19 cellular contexts compared by ENCODE assay signal in the genomic region with DNA sequence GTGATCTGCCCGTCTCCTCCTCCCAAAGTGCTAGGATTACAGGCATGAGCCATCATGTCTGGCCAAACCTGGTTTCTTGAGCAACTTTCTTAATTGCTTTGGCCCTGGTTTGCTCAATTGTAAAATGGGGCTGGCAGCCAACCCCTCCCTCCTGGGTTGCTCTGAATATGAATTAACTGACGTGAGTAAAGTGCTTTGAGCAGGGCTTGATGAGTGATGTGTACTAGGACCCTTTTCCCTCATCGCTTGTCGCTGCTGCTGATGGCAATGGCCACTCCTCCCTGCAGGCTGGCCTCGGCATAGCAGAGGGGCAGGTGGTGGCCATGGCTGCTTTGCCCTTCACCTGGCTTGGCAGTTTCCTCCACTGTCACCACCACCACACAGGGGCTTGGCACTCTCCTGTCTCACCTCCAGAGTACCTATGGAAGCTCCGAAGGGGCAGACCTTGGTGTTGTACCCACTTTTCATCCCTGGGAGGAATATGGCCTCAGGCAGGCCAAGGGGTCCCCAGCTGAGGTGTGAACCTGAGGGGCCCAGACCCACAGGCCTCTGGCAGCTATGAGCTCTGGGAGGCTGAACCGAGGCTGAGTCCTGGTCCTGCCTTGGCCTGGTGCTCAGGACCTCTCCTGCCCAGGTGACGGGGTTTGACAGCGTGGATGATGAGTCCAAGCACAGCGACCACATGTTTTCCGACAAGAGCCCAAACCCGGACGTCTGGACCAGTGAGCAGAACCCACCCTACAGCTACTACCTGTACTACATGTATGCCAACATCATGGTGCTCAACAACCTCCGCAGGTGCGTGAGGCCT. TPM values are rescaled to one million over a fixed set of nuclear protein-coding genes. Genes with fewer than 3 reads are reported as not detected.
DNase-seq lines count a peak whose midpoint lies in the region; TF ChIP-seq lines count a peak whose summit lies in the region.
"Had no signal": no experiment of that assay in that cellular context is flagged by ENCODE, and none has a peak within 500 bp of the region (broad histone marks: within the 10 kb centered on the region; RNA-seq: fewer than 3 reads in every experiment).

No MANE protein-coding gene starts in this region.

- H3K27ac ChIP-seq in mammary epithelial cell (ENCODE audit: insufficient read depth, low read depth, low read length) (no peak overlapping the region), tibial artery (no peak overlapping the region), coronary artery (no peak overlapping the region), dorsolateral prefrontal cortex (peak overlapping the region in 13 of 59 donors; percentile 3 to 51 (median 15))
- H3K27ac ChIP-seq: neutrophil, SJCRH30, upper lobe of right lung had no signal

- peak; percentile 54 for DNase-seq in MCF 10A (ENCODE audit: unreplicated experiment)
- DNase-seq in mammary epithelial cell: no peak
- peak; percentile 8 for DNase-seq in adipocyte (ENCODE audit: low read depth)
- DNase-seq in iPS-NIHi7 (ENCODE audit: extremely low spot score): peak; percentile 8
- peak; percentile 66 to 67 for DNase-seq in tibial artery
- no peak for DNase-seq in AG08396 (ENCODE audit: low spot score)
- no peak for DNase-seq in coronary artery (ENCODE audit: low spot score)
- DNase-seq in dorsolateral prefrontal cortex: no peak
- DNase-seq: activated CD8-positive, alpha-beta T cell treated with anti-CD3 and anti-CD28 coated beads for 36 hours; HCEC 1CT; NCI-H2029 treated with DMSO at 0.1 percent for 48 hours; NCI-H510A; right cardiac atrium; SJCRH30; stimulated activated naive CD4-positive, alpha-beta T cell treated with Interleukin-2 at 50 U/mL for 16 hours; upper lobe of right lung had no signal

- WGBS in mammary epithelial cell (ENCODE audit: low coverage, missing lambda C conversion rate): 90% methylated on average over 15 of the region's 15 CpGs

- H3K9me3 Mint-ChIP-seq in MCF 10A (ENCODE audit: unreplicated experiment): no peaks in the 10 kb centered on the region
- H3K9me3 Mint-ChIP-seq: activated CD8-positive, alpha-beta T cell treated with anti-CD3 and anti-CD28 coated beads for 36 hours; T-helper 2 cell treated with Interferon-gamma antibody and Interleukin-4, amounts not matched to agents 5 μg/mL and 100 μg/mL, for 36 hours; WTC11 had no signal

- no peaks in the 10 kb centered on the region for H3K27me3 Mint-ChIP-seq in MCF 10A (ENCODE audit: insufficient read depth, unreplicated experiment)
- H3K27me3 Mint-ChIP-seq: activated CD8-positive, alpha-beta T cell treated with anti-CD3 and anti-CD28 coated beads for 36 hours had no signal

- no peak overlapping the region for H3K4me3 ChIP-seq in mammary epithelial cell (replicated peaks in 1 of 3; ENCODE audit: insufficient read depth in 1 of 3, low read depth in 2 of 3, low read length in 3 of 3)
- H3K4me3 ChIP-seq in adipocyte (ENCODE audit: low read length): no peak overlapping the region
- H3K4me3 ChIP-seq in tibial artery: no peak overlapping the region
- no peak overlapping the region for H3K4me3 ChIP-seq in coronary artery
- H3K4me3 ChIP-seq in dorsolateral prefrontal cortex: no peak overlapping the region
- H3K4me3 ChIP-seq: SJCRH30, upper lobe of right lung had no signal

- TF ChIP-seq CTCF in MCF 10A (IDR thresholded peaks at IDR 0.05; ENCODE audit: unreplicated experiment): no peak
- TF ChIP-seq CTCF in mammary epithelial cell (conservative IDR thresholded peaks at IDR 0.05 in 1 of 2, IDR thresholded peaks at IDR 0.05 in 1 of 2; ENCODE audit: extremely low read depth in 1 of 2, insufficient read depth in 1 of 2, low read depth in 1 of 2, low read length in 2 of 2): no peak
- no peak for TF ChIP-seq CTCF in tibial artery (IDR thresholded peaks at IDR 0.05)
- no peak for TF ChIP-seq CTCF in coronary artery (IDR thresholded peaks at IDR 0.05)
- TF ChIP-seq CTCF in dorsolateral prefrontal cortex (IDR thresholded peaks at IDR 0.05 in 54 of 56, conservative IDR thresholded peaks at IDR 0.05 in 2 of 56; ENCODE audit: low read depth in 1 of 56, partially characterized antibody in 56 of 56): no peak

- intact Hi-C loops in MCF 10A (cut with micrococcal nuclease) (no loop called here), mammary epithelial cell (cut with micrococcal nuclease) (no loop called here), tibial artery (cut with DNase I; ENCODE audit: low total_unique reads) (no loop called here), dorsolateral prefrontal cortex (cut with DNase I) (loop anchor here in 1 of 2 donors (5.0 kb wide), 1 partner anchor 82 kb away; no protein-coding TSS in a partner anchor)

- no peak overlapping the region for H3K27ac Mint-ChIP-seq in MCF 10A (ENCODE audit: low read depth, unreplicated experiment)
- H3K27ac Mint-ChIP-seq: activated CD8-positive, alpha-beta T cell treated with anti-CD3 and anti-CD28 coated beads for 36 hours; T-helper 2 cell treated with Interferon-gamma antibody and Interleukin-4, amounts not matched to agents 5 μg/mL and 100 μg/mL, for 36 hours had no signal

- in situ Hi-C loops in mammary epithelial cell (cut with MboI; ENCODE audit: low sequenced_read_pairs in 2 of 2): no loop called here

- POLR2A ChIA-PET in MCF 10A (lab: Yijun Ruan, JAX): no interaction called here

- no peak overlapping the region for H3K4me2 ChIP-seq in mammary epithelial cell (ENCODE audit: insufficient read depth, low read depth, low read length)

- H3K9me3 ChIP-seq in mammary epithelial cell (replicated peaks; ENCODE audit: insufficient read depth, low read length) (no peaks in the 10 kb centered on the region), adipocyte (ENCODE audit: control insufficient read depth, low read length) (no peaks in the 10 kb centered on the region), tibial artery (no peaks in the 10 kb centered on the region)
- H3K9me3 ChIP-seq: neutrophil, SJCRH30, upper lobe of right lung had no signal

- H3K9ac ChIP-seq in mammary epithelial cell (ENCODE audit: insufficient read depth, low read length): no peak overlapping the region
- H3K9ac ChIP-seq in adipocyte (ENCODE audit: low read length): no peak overlapping the region

- BruUV-seq in MCF 10A (replicated peaks; lab: Mats Ljungman, UMichigan): no TSS peak
- BruUV-seq in mammary epithelial cell (replicated peaks; lab: Mats Ljungman, UMichigan): no TSS peak

- H3K27me3 ChIP-seq in mammary epithelial cell (ENCODE audit: insufficient read depth, low read length) (no peaks in the 10 kb centered on the region), adipocyte (replicated peaks; ENCODE audit: control insufficient read depth, insufficient read depth, low read length) (no peaks in the 10 kb centered on the region), tibial artery (no peaks in the 10 kb centered on the region), dorsolateral prefrontal cortex (no peaks in the 10 kb centered on the region)
- H3K27me3 ChIP-seq: neutrophil, SJCRH30, upper lobe of right lung had no signal

- H4K20me1 ChIP-seq in mammary epithelial cell (ENCODE audit: insufficient read depth, low read length): no peaks in the 10 kb centered on the region

- H3K4me3 Mint-ChIP-seq in MCF 10A (ENCODE audit: unreplicated experiment): no peak overlapping the region
- H3K4me3 Mint-ChIP-seq: activated CD8-positive, alpha-beta T cell treated with anti-CD3 and anti-CD28 coated beads for 36 hours; T-helper 2 cell treated with Interferon-gamma antibody and Interleukin-4, amounts not matched to agents 5 μg/mL and 100 μg/mL, for 36 hours; WTC11 had no signal

- H3K4me1 Mint-ChIP-seq in MCF 10A (ENCODE audit: insufficient read depth, unreplicated experiment): no peaks in the 10 kb centered on the region

- peaks cover 4% of the 10 kb centered on the region for H3K36me3 Mint-ChIP-seq in MCF 10A (ENCODE audit: insufficient read depth, unreplicated experiment)

- no peak overlapping the region for H2AFZ ChIP-seq in mammary epithelial cell (ENCODE audit: low read depth, low read length)

- H3K4me1 ChIP-seq in mammary epithelial cell (ENCODE audit: insufficient read depth, low read length) (no peaks in the 10 kb centered on the region), adipocyte (ENCODE audit: control insufficient read depth, insufficient read depth, low read length) (peaks cover 7% of the 10 kb centered on the region), tibial artery (no peaks in the 10 kb centered on the region)
- H3K4me1 ChIP-seq: SJCRH30 had no signal

- H3K79me2 ChIP-seq in mammary epithelial cell (ENCODE audit: insufficient read depth, low read length): no peaks in the 10 kb centered on the region

- CTCF ChIA-PET in MCF 10A (lab: Yijun Ruan, JAX) (no interaction called here), mammary epithelial cell (lab: Charles Lee; ENCODE audit: low non-redundant PET) (no interaction called here)

- H3K36me3 ChIP-seq in mammary epithelial cell (ENCODE audit: insufficient read depth, low read length) (peaks cover 6% of the 10 kb centered on the region), adipocyte (ENCODE audit: control insufficient read depth, insufficient read depth, low read length, severe bottlenecking) (peaks cover 81% of the 10 kb centered on the region), tibial artery (peaks cover 0 to 60% (median 0%) of the 10 kb centered on the region in 3 donors)

- dilution Hi-C loops in mammary epithelial cell (cut with HindIII; ENCODE audit: low sequenced_read_pairs): no loop called here

RNA-seq across cellular contexts. Expression of gene RNF141, which starts 41.3 kb away (rescaled TPM):
- total RNA-seq in MCF 10A (2022) (28.4 and 41.8 TPM in 2 replicates), mammary epithelial cell (10 to 100 TPM; 45.7 to 58.2 TPM), dorsolateral prefrontal cortex (100 to 1,000 TPM in 15 of 120 experiments, 10 to 100 TPM in 105; 47.2 to 142 (median 77.9) TPM)
- 16.2 TPM for polyA plus RNA-seq in mammary epithelial cell
- 9.1 TPM for polyA minus RNA-seq in mammary epithelial cell

RNA-seq across cellular contexts. Expression of gene AMPD3, which starts 44.6 kb away (rescaled TPM):
- total RNA-seq in MCF 10A (2022) (5.0 and 5.4 TPM in 2 replicates), mammary epithelial cell (1 to 10 TPM; 6.7 to 8.2 TPM), dorsolateral prefrontal cortex (10 to 100 TPM; 14.7 to 74.3 (median 28.6) TPM)
- 5.3 TPM for polyA plus RNA-seq in mammary epithelial cell
- 37.1 TPM for polyA minus RNA-seq in mammary epithelial cell

Comparison
In these comparisons a context has a peak if more than half of its experiments do, and no peak if none do; other contexts are left out.
1. DNase-seq: peak in MCF 10A (single experiment), adipocyte (single experiment), iPS-NIHi7 (single experiment) and tibial artery (2 of 2); none in mammary epithelial cell (single experiment), AG08396 (single experiment), coronary artery (single experiment) and dorsolateral prefrontal cortex (0 of 10).